ENCODE assay signal across 8 cellular contexts in the genomic region with DNA sequence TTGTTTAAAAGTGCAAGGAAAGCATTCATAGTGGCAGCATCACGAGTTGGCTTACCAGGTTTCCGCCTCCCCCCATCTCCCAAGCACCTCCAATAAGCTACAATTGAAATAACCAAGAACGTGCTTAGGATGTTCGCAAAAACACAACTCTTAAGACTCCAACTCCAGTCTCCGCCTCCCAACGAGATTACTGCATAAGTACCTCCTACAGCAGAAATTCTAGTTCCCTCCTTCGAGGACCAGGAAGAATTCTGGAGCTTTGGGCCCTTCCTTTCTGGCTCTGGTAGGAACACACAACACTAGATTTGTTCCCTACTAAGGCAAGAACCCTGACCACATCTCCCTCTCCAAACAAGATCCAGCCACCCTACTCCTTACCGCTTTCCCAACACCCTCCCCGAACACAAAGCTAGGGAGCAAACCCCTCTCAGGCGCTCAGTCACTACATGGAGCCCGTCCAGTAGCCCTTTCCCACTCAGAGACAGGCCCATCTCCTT. TPM values are rescaled to one million over a fixed set of nuclear protein-coding genes. Genes with fewer than 3 reads are reported as not detected.
A peak's percentile ranks its signal among the peaks of the same experiment; 100 is the strongest.
DNase-seq lines count a peak whose midpoint lies in the region; ATAC-seq and TF ChIP-seq lines count a peak whose summit lies in the region.

No MANE protein-coding gene starts in this region.

- H3K9ac ChIP-seq in muscle layer of colon (ENCODE audit: low read length), result peak overlapping the region; percentile 95

- H3K27me3 ChIP-seq in muscle layer of colon (ENCODE audit: control insufficient read depth in 1 of 2, insufficient read depth in 2 of 2, low read length in 2 of 2) (no peaks in the 10 kb centered on the region), upper lobe of left lung (no peaks in the 10 kb centered on the region)

- no peaks in the 10 kb centered on the region for H3K9me3 ChIP-seq in muscle layer of colon (ENCODE audit: low read length)
- H3K9me3 ChIP-seq in upper lobe of left lung, result no peaks in the 10 kb centered on the region

- peak overlapping the region; percentile 99 for H3K27ac ChIP-seq in muscle layer of colon (ENCODE audit: low read depth, low read length)
- H3K27ac ChIP-seq in upper lobe of left lung, result peak overlapping the region; percentile 97 to 98 (median 98)

- H3K36me3 ChIP-seq in muscle layer of colon (ENCODE audit: insufficient read depth, low read length) (no peaks in the 10 kb centered on the region), upper lobe of left lung (no peaks in the 10 kb centered on the region)

- H3K4me3 ChIP-seq in epithelial cell of esophagus (ENCODE audit: low read length) (peak overlapping the region; percentile 67), muscle layer of colon (ENCODE audit: low read depth in 1 of 2, low read length in 2 of 2) (peak overlapping the region; percentile 95 to 99), upper lobe of left lung (peak overlapping the region; percentile 80 to 93 (median 88))

- H3K4me1 ChIP-seq in muscle layer of colon (ENCODE audit: insufficient read depth, low read length) (peaks cover 23% of the 10 kb centered on the region), upper lobe of left lung (peaks cover 46 to 55% (median 53%) of the 10 kb centered on the region in 4 donors)

- DNase-seq in GDM1 (lab: John Stamatoyannopoulos, UW) (peak; percentile 23), NCI-H146 (lab: John Stamatoyannopoulos, UW) (peak; percentile 32), epithelial cell of esophagus (ENCODE audit: low read depth) (peak; percentile 84), upper lobe of left lung (peak in 1 of 2 donors; percentile 78)
- DNase-seq in activated CD4-positive, alpha-beta T cell treated with anti-CD3 and anti-CD28 coated beads for 48 hours, result peak; percentile 46

- TF ChIP-seq POLR2A in upper lobe of left lung (IDR thresholded peaks at IDR 0.05), result peak in 1 of 4 donors; percentile 52

- TF ChIP-seq EP300 in upper lobe of left lung (IDR thresholded peaks at IDR 0.05), result peak in 1 of 4 donors; percentile 29

- 0% methylated on average over 11 of the region's 11 CpGs for WGBS in upper lobe of left lung, 2 donors

- ATAC-seq in upper lobe of left lung (ENCODE audit: low FRiP score in 2 of 2) (peak; percentile 57 to 60), GM21447 (IDR thresholded peaks at IDR 0.05; ENCODE audit: unreplicated experiment) (no peak), GM21529 (IDR thresholded peaks at IDR 0.05; ENCODE audit: unreplicated experiment) (no peak)

- TF ChIP-seq CTCF in epithelial cell of esophagus (IDR thresholded peaks at IDR 0.05; ENCODE audit: insufficient read depth, low read depth, low read length, missing control alignments) (no peak), upper lobe of left lung (IDR thresholded peaks at IDR 0.05) (no peak)

RNA-seq across cellular contexts. Expression of gene ADAM17, which starts 0.7 kb away (rescaled TPM):
- 10 to 100 TPM; 59.7 to 71.0 (median 66.3) TPM for total RNA-seq in upper lobe of left lung

Comparison
In these comparisons a context has a peak if more than half of its experiments do, and no peak if none do; other contexts are left out.
1. ATAC-seq: peak in upper lobe of left lung (2 of 2); none in GM21447 (single experiment) and GM21529 (single experiment).
2. Peak in every context shown above with its lines, with median percentiles within 50 percentile points of each other: H3K4me3 ChIP-seq.